14 cellular contexts compared by ENCODE assay signal in genomic region chr2:126645211-126645618, GRCh38. TPM values are rescaled to one million over a fixed set of nuclear protein-coding genes. Genes with fewer than 3 reads are reported as not detected.
DNase-seq lines count a peak whose midpoint lies in the region; ATAC-seq and TF ChIP-seq lines count a peak whose summit lies in the region.
"Had no signal": no experiment of that assay in that cellular context is flagged by ENCODE, and none has a peak within 500 bp of the region (broad histone marks: within the 10 kb centered on the region; RNA-seq: fewer than 3 reads in every experiment).

No MANE protein-coding gene starts in this region.

- DNase-seq in KBM-7: peak; percentile 28
- DNase-seq in NCI-H2227 (lab: John Stamatoyannopoulos, UW; ENCODE audit: unreplicated experiment): no peak
- no peak for DNase-seq in smooth muscle cell (lab: John Stamatoyannopoulos, UW; ENCODE audit: unreplicated experiment)
- no peak for DNase-seq in activated T-cell treated with anti-CD3 and anti-CD28 coated beads, Interleukin-2, amount 50 U/mL, for 1 hour
- DNase-seq in SKM-1 treated with dmso at 0.1 percent for 144 hours (lab: John Stamatoyannopoulos, UW; ENCODE audit: unreplicated experiment): no peak
- DNase-seq: activated CD4-positive, alpha-beta T cell treated with anti-CD3 and anti-CD28 coated beads for 1 hour; amniotic stem cell; GF-D8; natural killer cell; NCI-H146; RPMI8226 had no signal

- H3K4me2 ChIP-seq in BLaER1 treated with 17β-estradiol and CSF1 and Interleukin-3, amounts not matched to agents 10 nM and 100 nM: peak overlapping the region in 9 of 11 experiments; percentile 26 to 54 (median 35); a peak in 11 of 22 replicates
- H3K4me2 ChIP-seq in smooth muscle cell: no peak overlapping the region

- H4K20me1 ChIP-seq in BLaER1 treated with 17β-estradiol and CSF1 and Interleukin-3, amounts not matched to agents 10 nM and 100 nM: no peaks in the 10 kb centered on the region
- H4K20me1 ChIP-seq in smooth muscle cell (ENCODE audit: low read depth): no peaks in the 10 kb centered on the region

- H3K4me1 ChIP-seq in BLaER1 treated with 17β-estradiol and CSF1 and Interleukin-3, amounts not matched to agents 10 nM and 100 nM: peaks cover 8 to 22% (median 16%) of the 10 kb centered on the region in 10 experiments
- H3K4me1 ChIP-seq in smooth muscle cell (ENCODE audit: low read depth): no peaks in the 10 kb centered on the region

- H3F3A ChIP-seq in smooth muscle cell (ENCODE audit: low read depth): no peaks in the 10 kb centered on the region

- peaks cover 4 to 36% (median 12%) of the 10 kb centered on the region in 11 experiments; a peak in 19 of 22 replicates for H3K9me3 ChIP-seq in BLaER1 treated with 17β-estradiol and CSF1 and Interleukin-3, amounts not matched to agents 10 nM and 100 nM (replicated peaks in 1 of 11)
- no peaks in the 10 kb centered on the region for H3K9me3 ChIP-seq in smooth muscle cell (replicated peaks; ENCODE audit: low read depth)

- no peak overlapping the region for H3K9ac ChIP-seq in BLaER1 treated with 17β-estradiol and CSF1 and Interleukin-3, amounts not matched to agents 10 nM and 100 nM
- no peak overlapping the region for H3K9ac ChIP-seq in smooth muscle cell (ENCODE audit: low read depth)

- H3K27me3 ChIP-seq in BLaER1 treated with 17β-estradiol and CSF1 and Interleukin-3, amounts not matched to agents 10 nM and 100 nM: no peaks in the 10 kb centered on the region
- peaks cover 4% of the 10 kb centered on the region for H3K27me3 ChIP-seq in smooth muscle cell (ENCODE audit: low read depth)

- peak overlapping the region in 4 of 11 experiments; percentile 27 to 54 (median 43); a peak in 8 of 22 replicates for H3K27ac ChIP-seq in BLaER1 treated with 17β-estradiol and CSF1 and Interleukin-3, amounts not matched to agents 10 nM and 100 nM
- H3K27ac ChIP-seq in smooth muscle cell (ENCODE audit: low read depth): no peak overlapping the region

- no peaks in the 10 kb centered on the region for H3K36me3 ChIP-seq in BLaER1 treated with 17β-estradiol and CSF1 and Interleukin-3, amounts not matched to agents 10 nM and 100 nM
- H3K36me3 ChIP-seq in smooth muscle cell (ENCODE audit: low read depth): no peaks in the 10 kb centered on the region

- H3K4me3 ChIP-seq in BLaER1 treated with 17β-estradiol and CSF1 and Interleukin-3, amounts not matched to agents 10 nM and 100 nM: no peak overlapping the region
- no peak overlapping the region for H3K4me3 ChIP-seq in smooth muscle cell

- no peak overlapping the region for H2AFZ ChIP-seq in smooth muscle cell (ENCODE audit: low read depth)

- no peak for TF ChIP-seq CTCF in smooth muscle cell (IDR thresholded peaks at IDR 0.05; ENCODE audit: borderline replicate concordance, insufficient read depth, poor library complexity, severe bottlenecking)

- in situ Hi-C loops in KBM-7 (cut with MboI; ENCODE audit: low pct_unique_long_range_greater_than_20kb, low sequenced_read_pairs): no loop called here

- 94% methylated on average over 1 of the region's 1 CpG for WGBS in smooth muscle cell (ENCODE audit: low lambda C conversion rate)

- H3K79me2 ChIP-seq in smooth muscle cell (ENCODE audit: low read depth): no peaks in the 10 kb centered on the region

- ATAC-seq in GM19438 (IDR thresholded peaks at IDR 0.05; ENCODE audit: low read depth, unreplicated experiment) (peak; percentile 37), HG02938 (IDR thresholded peaks at IDR 0.05; ENCODE audit: unreplicated experiment) (peak; percentile 70)
- ATAC-seq: natural killer cell had no signal

RNA-seq across cellular contexts. Expression of gene GYPC, which starts 10.7 kb away (rescaled TPM):
- total RNA-seq in smooth muscle cell: 25.5 and 25.7 TPM in 2 replicates
- polyA plus RNA-seq in smooth muscle cell: 61.8 and 62.3 TPM in 2 replicates
